In the genomic region with DNA sequence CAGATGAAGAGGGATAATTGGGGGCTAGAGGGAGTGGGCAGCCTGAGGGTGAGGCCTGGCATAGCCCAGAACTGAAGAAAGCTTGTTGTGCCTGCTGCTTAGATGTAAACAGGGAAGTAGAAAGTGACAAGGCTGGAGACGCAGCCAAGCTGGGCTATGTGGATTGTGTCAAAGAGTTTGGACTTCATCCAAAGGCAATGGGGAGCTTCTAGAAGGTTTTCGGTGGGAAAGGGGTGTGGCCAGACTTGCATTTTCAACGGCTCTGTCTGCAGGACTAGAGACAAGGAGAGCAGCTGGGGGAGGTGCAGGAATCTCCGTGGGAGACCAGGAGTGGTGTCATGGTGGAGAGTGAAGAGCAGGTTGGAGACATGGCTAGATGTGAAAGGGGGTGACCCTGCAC, we compare ENCODE assay signal across 31 cellular contexts. TPM values are rescaled to one million over a fixed set of nuclear protein-coding genes. Genes with fewer than 3 reads are reported as not detected.
DNase-seq lines count a peak whose midpoint lies in the region; ATAC-seq, FAIRE-seq and TF ChIP-seq lines count a peak whose summit lies in the region.
"Had no signal": no experiment of that assay in that cellular context is flagged by ENCODE, and none has a peak within 500 bp of the region (broad histone marks: within the 10 kb centered on the region; RNA-seq: fewer than 3 reads in every experiment).

No MANE protein-coding gene starts in this region.

- WGBS in pancreas, 2 donors = 26 to 29% methylated on average over 4 of the region's 4 CpGs

- H3K4me3 ChIP-seq in endothelial cell of umbilical vein (replicated peaks in 1 of 3; ENCODE audit: insufficient read depth in 1 of 3, low read depth in 1 of 3, low read length in 3 of 3) = no peak overlapping the region
- no peak overlapping the region for H3K4me3 ChIP-seq in pancreas
- H3K4me3 ChIP-seq: GM23338, heart left ventricle, prostate gland, SJSA1, thoracic aorta had no signal

- POLR2A ChIA-PET in endothelial cell of umbilical vein (lab: Charles Lee) = no interaction called here

- TF ChIP-seq CTCF in endothelial cell of umbilical vein (IDR thresholded peaks at IDR 0.05; ENCODE audit: extremely low read depth in 1 of 2, insufficient read depth in 1 of 2, low read depth in 1 of 2, low read length in 2 of 2) = no peak
- TF ChIP-seq CTCF in pancreas (IDR thresholded peaks at IDR 0.05) = no peak

- DNase-seq in NCI-H1417 (lab: John Stamatoyannopoulos, UW) (peak in 2 of 3 experiments; percentile 3 to 5), NCI-H1417 treated with DMSO at 0.1 percent for 48 hours (lab: John Stamatoyannopoulos, UW) (no peak), OCI-M1 (lab: John Stamatoyannopoulos, UW) (peak; percentile 67), endothelial cell of umbilical vein (ENCODE audit: low read depth, low spot score) (peak; percentile 16), pancreas (no peak)
- DNase-seq in activated naive CD8-positive, alpha-beta T cell treated with anti-CD3 and anti-CD28 coated beads, Interleukin-2, amount 50 U/mL, for 24 hours = no peak
- DNase-seq in activated T-cell treated with anti-CD3 and anti-CD28 coated beads, Interleukin-2, amount 50 U/mL, for 4 hours = no peak
- DNase-seq: 8988T; activated CD4-positive, alpha-beta T cell treated with anti-CD3 and anti-CD28 coated beads, Interleukin-2, amount 50 U/mL, for 48 hours; activated naive CD4-positive, alpha-beta T cell treated with anti-CD3 and anti-CD28 coated beads, Interleukin-2, amount 50 U/mL, for 16 hours; amygdala; CD4-positive, CD25-positive, alpha-beta regulatory T cell; effector memory CD4-positive, alpha-beta T cell; erythroblast; heart left ventricle; kidney glomerular epithelial cell; NCI-H1105 treated with DMSO at 0.1 percent for 48 hours; NCI-H2029 treated with DMSO at 0.1 percent for 48 hours; stimulated activated naive CD8-positive, alpha-beta T cell treated with anti-CD3 and anti-CD28 coated beads, Interleukin-15, Interleukin-2, amounts not matched to agents 100 U/mL and 50 U/mL, for 24 hours; T-cell had no signal

- no peaks in the 10 kb centered on the region for H3K36me3 Mint-ChIP-seq in activated naive CD8-positive, alpha-beta T cell treated with anti-CD3 and anti-CD28 coated beads, Interleukin-2, amount 50 U/mL, for 24 hours (ENCODE audit: low read depth)
- H3K36me3 Mint-ChIP-seq in activated T-cell treated with anti-CD3 and anti-CD28 coated beads, Interleukin-2, amount 50 U/mL, for 4 hours (ENCODE audit: insufficient read depth) = no peaks in the 10 kb centered on the region
- H3K36me3 Mint-ChIP-seq: CD4-positive, CD25-positive, alpha-beta regulatory T cell; IgD-negative memory B cell; T-cell had no signal

- H3K27me3 ChIP-seq in endothelial cell of umbilical vein (ENCODE audit: control insufficient read depth in 2 of 2, insufficient read depth in 2 of 2, low read length in 2 of 2) = no peaks in the 10 kb centered on the region
- H3K27me3 ChIP-seq in pancreas = no peaks in the 10 kb centered on the region
- H3K27me3 ChIP-seq: heart left ventricle had no signal

- peak in 3 of 4 donors; percentile 24 to 68 (median 52) for ATAC-seq in pancreas
- no peak for ATAC-seq in activated naive CD8-positive, alpha-beta T cell treated with anti-CD3 and anti-CD28 coated beads, Interleukin-2, amount 50 U/mL, for 24 hours
- ATAC-seq in GM21786 (IDR thresholded peaks at IDR 0.05; ENCODE audit: unreplicated experiment) = no peak
- ATAC-seq in activated T-cell treated with anti-CD3 and anti-CD28 coated beads, Interleukin-2, amount 50 U/mL, for 4 hours = no peak
- ATAC-seq: activated CD4-positive, CD25-positive, alpha-beta regulatory T cell treated with anti-CD3 and anti-CD28 coated beads, Interleukin-2, amount 50 U/mL, for 24 hours; GM23338; heart left ventricle; stimulated activated naive CD8-positive, alpha-beta T cell treated with anti-CD3 and anti-CD28 coated beads, Interleukin-15, Interleukin-2, amounts not matched to agents 100 U/mL and 50 U/mL, for 24 hours; T-cell had no signal

- no peak overlapping the region for H3K4me3 Mint-ChIP-seq in activated naive CD8-positive, alpha-beta T cell treated with anti-CD3 and anti-CD28 coated beads, Interleukin-2, amount 50 U/mL, for 24 hours
- H3K4me3 Mint-ChIP-seq in activated T-cell treated with anti-CD3 and anti-CD28 coated beads, Interleukin-2, amount 50 U/mL, for 4 hours = no peak overlapping the region
- H3K4me3 Mint-ChIP-seq: CD4-positive, CD25-positive, alpha-beta regulatory T cell; GM23338; IgD-negative memory B cell; T-cell had no signal

- H3K27ac ChIP-seq in endothelial cell of umbilical vein (ENCODE audit: insufficient read depth, low read depth, low read length) = no peak overlapping the region
- no peak overlapping the region for H3K27ac ChIP-seq in pancreas
- H3K27ac ChIP-seq: heart left ventricle, prostate gland, SJSA1, thoracic aorta had no signal

- no peaks in the 10 kb centered on the region for H3K9me1 ChIP-seq in endothelial cell of umbilical vein (replicated peaks; ENCODE audit: control insufficient read depth, extremely low read depth, insufficient read depth, low read length)

- no peak overlapping the region for H3K4me2 ChIP-seq in endothelial cell of umbilical vein (ENCODE audit: insufficient read depth, low read length)
- H3K4me2 ChIP-seq: GM23338 had no signal

- no peak overlapping the region for H2AFZ ChIP-seq in endothelial cell of umbilical vein (ENCODE audit: low read depth, low read length)
- H2AFZ ChIP-seq: GM23338 had no signal

- H3K27ac Mint-ChIP-seq in activated naive CD8-positive, alpha-beta T cell treated with anti-CD3 and anti-CD28 coated beads, Interleukin-2, amount 50 U/mL, for 24 hours = no peak overlapping the region
- H3K27ac Mint-ChIP-seq: CD4-positive, CD25-positive, alpha-beta regulatory T cell; GM23338; IgD-negative memory B cell; T-cell had no signal

- H3K79me2 ChIP-seq in endothelial cell of umbilical vein (ENCODE audit: control insufficient read depth, insufficient read depth, low read length) = no peaks in the 10 kb centered on the region

- peaks cover 2% of the 10 kb centered on the region for H3K27me3 Mint-ChIP-seq in activated naive CD8-positive, alpha-beta T cell treated with anti-CD3 and anti-CD28 coated beads, Interleukin-2, amount 50 U/mL, for 24 hours
- peaks cover 3% of the 10 kb centered on the region for H3K27me3 Mint-ChIP-seq in activated T-cell treated with anti-CD3 and anti-CD28 coated beads, Interleukin-2, amount 50 U/mL, for 4 hours (ENCODE audit: low read depth)

- no peaks in the 10 kb centered on the region for H3K4me1 Mint-ChIP-seq in activated naive CD8-positive, alpha-beta T cell treated with anti-CD3 and anti-CD28 coated beads, Interleukin-2, amount 50 U/mL, for 24 hours
- no peaks in the 10 kb centered on the region for H3K4me1 Mint-ChIP-seq in activated T-cell treated with anti-CD3 and anti-CD28 coated beads, Interleukin-2, amount 50 U/mL, for 4 hours (ENCODE audit: low read depth)
- H3K4me1 Mint-ChIP-seq: CD4-positive, CD25-positive, alpha-beta regulatory T cell; GM23338; IgD-negative memory B cell; T-cell had no signal

- CTCF ChIA-PET in endothelial cell of umbilical vein (lab: Charles Lee) = interaction anchor here (0.7 to 1.9 kb wide), 4 partner anchors 17 to 147 kb away, joined by 3 to 11 read pairs (median 4); no protein-coding TSS in a partner anchor

- intact Hi-C loops in endothelial cell of umbilical vein (cut with micrococcal nuclease) = no loop called here
- intact Hi-C loops in pancreas (cut with DNase I) = no loop called here

- peaks cover 15% of the 10 kb centered on the region for H3K4me1 ChIP-seq in endothelial cell of umbilical vein (ENCODE audit: control insufficient read depth, extremely low read depth, insufficient read depth, low read length)
- H3K4me1 ChIP-seq in pancreas = no peaks in the 10 kb centered on the region
- H3K4me1 ChIP-seq: prostate gland, SJSA1 had no signal

- no peak for FAIRE-seq in endothelial cell of umbilical vein (lab: Jason Lieb, UNC)
- no peak for FAIRE-seq in pancreas (lab: Jason Lieb, UNC)
- FAIRE-seq: colon, GM12892, RCC 7860, TTC549 had no signal

- TF ChIP-seq POLR2A in endothelial cell of umbilical vein (IDR thresholded peaks at IDR 0.05; ENCODE audit: low read depth, low read length) = no peak

- no TSS peak for BruUV-seq in endothelial cell of umbilical vein (replicated peaks; lab: Mats Ljungman, UMichigan)

- H3K9me3 ChIP-seq in endothelial cell of umbilical vein (replicated peaks; ENCODE audit: control insufficient read depth, insufficient read depth, low read length) (no peaks in the 10 kb centered on the region), pancreas (no peaks in the 10 kb centered on the region)
- H3K9me3 ChIP-seq: heart left ventricle, prostate gland, SJSA1, thoracic aorta had no signal

- H4K20me1 ChIP-seq in endothelial cell of umbilical vein (replicated peaks; ENCODE audit: control insufficient read depth, extremely low read depth, insufficient read depth, low read length) = no peaks in the 10 kb centered on the region

- H3K36me3 ChIP-seq in endothelial cell of umbilical vein (ENCODE audit: control insufficient read depth in 2 of 2, extremely low read depth in 1 of 2, insufficient read depth in 2 of 2, low read length in 2 of 2) (no peaks in the 10 kb centered on the region), pancreas (no peaks in the 10 kb centered on the region)
- H3K36me3 ChIP-seq: heart left ventricle, prostate gland, SJSA1, thoracic aorta had no signal

- H3K9me3 Mint-ChIP-seq in activated naive CD8-positive, alpha-beta T cell treated with anti-CD3 and anti-CD28 coated beads, Interleukin-2, amount 50 U/mL, for 24 hours = no peaks in the 10 kb centered on the region
- no peaks in the 10 kb centered on the region for H3K9me3 Mint-ChIP-seq in activated T-cell treated with anti-CD3 and anti-CD28 coated beads, Interleukin-2, amount 50 U/mL, for 4 hours
- H3K9me3 Mint-ChIP-seq: CD4-positive, CD25-positive, alpha-beta regulatory T cell; GM23338; T-cell had no signal

- H3K9ac ChIP-seq in endothelial cell of umbilical vein (replicated peaks; ENCODE audit: extremely low read depth, insufficient read depth, low read length) = no peak overlapping the region

- dilution Hi-C loops in endothelial cell of umbilical vein (cut with MboI; ENCODE audit: extremely low pct_ligation_motif_present, low sequenced_read_pairs) = no loop called here

TF ChIP-seq in endothelial cell of umbilical vein, 7 proteins besides CTCF, POLR2A, EP300 and RAD21 (continues in another document):
- TF ChIP-seq EZH2 (IDR thresholded peaks at IDR 0.05; ENCODE audit: borderline replicate concordance, low read depth, low read length, severe bottlenecking) = no peak

RNA-seq across cellular contexts. Expression of a gene that starts 48.8 kb away (rescaled TPM):
- total RNA-seq in endothelial cell of umbilical vein (not detected in 2 replicates), pancreas (1 to 10 TPM; 2.0 to 7.8 (median 3.4) TPM)
- polyA plus RNA-seq in endothelial cell of umbilical vein (0.02 and 0.03 TPM in 2 replicates), pancreas (10 to 100 TPM; 18.7 to 38.7 TPM)
- 0.01 TPM in 1 of 2 replicates, not detected in the other for polyA plus RNA-seq in endothelial cell of umbilical vein (2011; cell fraction: cytosol; rRNA removed)
- polyA plus RNA-seq in endothelial cell of umbilical vein (2011; cell fraction: nucleus; rRNA removed) = not detected in 2 replicates
- 0.04 and 0.15 TPM in 2 replicates for polyA plus RNA-seq in endothelial cell of umbilical vein (2012)
- not detected in 2 replicates for polyA minus RNA-seq in endothelial cell of umbilical vein
- not detected for polyA minus RNA-seq in endothelial cell of umbilical vein (2011; cell fraction: cytosol; rRNA and poly(A)+ RNA removed)
- not detected in 2 replicates for polyA minus RNA-seq in endothelial cell of umbilical vein (2011; cell fraction: nucleus; rRNA and poly(A)+ RNA removed)
- under 1 TPM; 0.28 to 0.32 (median 0.30) TPM for total RNA-seq in activated T-cell treated with anti-CD3 and anti-CD28 coated beads, Interleukin-2, amount 50 U/mL, for 4 hours
- polyA plus RNA-seq: IgD-negative memory B cell had no signal

Comparison
In these comparisons a context has a peak if more than half of its experiments do, and no peak if none do; other contexts are left out.
1. DNase-seq: peak in NCI-H1417 (2 of 3), OCI-M1 (single experiment) and endothelial cell of umbilical vein (single experiment); none in NCI-H1417 treated with DMSO at 0.1 percent for 48 hours (single experiment), pancreas (0 of 6), activated naive CD8-positive, alpha-beta T cell treated with anti-CD3 and anti-CD28 coated beads, Interleukin-2, amount 50 U/mL, for 24 hours (single experiment) and activated T-cell treated with anti-CD3 and anti-CD28 coated beads, Interleukin-2, amount 50 U/mL, for 4 hours (single experiment).
2. ATAC-seq: peak in pancreas (3 of 4); none in activated naive CD8-positive, alpha-beta T cell treated with anti-CD3 and anti-CD28 coated beads, Interleukin-2, amount 50 U/mL, for 24 hours (single experiment), GM21786 (single experiment) and activated T-cell treated with anti-CD3 and anti-CD28 coated beads, Interleukin-2, amount 50 U/mL, for 4 hours (0 of 2).